Comparison of ENCODE assay signal across 14 cellular contexts in genomic region chr3:120052685-120053084, GRCh38. TPM values are rescaled to one million over a fixed set of nuclear protein-coding genes. Genes with fewer than 3 reads are reported as not detected.
DNase-seq lines count a peak whose midpoint lies in the region; ATAC-seq and TF ChIP-seq lines count a peak whose summit lies in the region.
"Had no signal": no experiment of that assay in that cellular context is flagged by ENCODE, and none has a peak within 500 bp of the region (broad histone marks: within the 10 kb centered on the region; RNA-seq: fewer than 3 reads in every experiment).

No MANE protein-coding gene starts in this region.

- POLR2A ChIA-PET in activated CD8-positive, alpha-beta T cell treated with anti-CD3 and anti-CD28 coated beads, Interleukin-2, amount 10 ng/mL, durations not matched to agents 7 days and 5 days (lab: Charles Lee) = interaction anchor here (3.1 kb wide), 1 partner anchor 42 kb away, joined by 24 read pairs; the partner anchor contains the start of gene GSK3B

- CTCF ChIA-PET in activated CD8-positive, alpha-beta T cell treated with anti-CD3 and anti-CD28 coated beads, Interleukin-2, amount 10 ng/mL, durations not matched to agents 7 days and 5 days (lab: Charles Lee) = interaction anchor here (1.0 to 2.0 kb wide), 3 partner anchors 10 to 39 kb away, joined by 3 to 6 read pairs (median 4); no protein-coding TSS in a partner anchor

- peaks cover 81% of the 10 kb centered on the region for H3K4me1 Mint-ChIP-seq in activated naive CD4-positive, alpha-beta T cell treated with anti-CD3 and anti-CD28 coated beads, Interleukin-2, amount 50 U/mL, for 24 hours
- peaks cover 56% of the 10 kb centered on the region for H3K4me1 Mint-ChIP-seq in activated CD8-positive, alpha-beta T cell treated with anti-CD3 and anti-CD28 coated beads, Interleukin-2, amount 10 ng/mL, durations not matched to agents 7 days and 5 days (ENCODE audit: low read depth)
- peaks cover 59% of the 10 kb centered on the region for H3K4me1 Mint-ChIP-seq in stimulated activated naive CD8-positive, alpha-beta T cell treated with anti-CD3 and anti-CD28 coated beads, Interleukin-15, amount 100 ng/mL, for 72 hours

- H3K27ac ChIP-seq in coronary artery = no peak overlapping the region
- H3K27ac ChIP-seq: psoas muscle had no signal

- ATAC-seq in HG02938 (IDR thresholded peaks at IDR 0.05; ENCODE audit: unreplicated experiment) (peak; percentile 47), HG02970 (IDR thresholded peaks at IDR 0.05; ENCODE audit: low FRiP score, unreplicated experiment) (no peak), GM21717 (IDR thresholded peaks at IDR 0.05; ENCODE audit: unreplicated experiment) (no peak)
- ATAC-seq in activated CD8-positive, alpha-beta T cell treated with anti-CD3 and anti-CD28 coated beads, Interleukin-2, amount 10 ng/mL, durations not matched to agents 7 days and 5 days = no peak
- ATAC-seq in stimulated activated naive CD8-positive, alpha-beta T cell treated with anti-CD3 and anti-CD28 coated beads, Interleukin-15, amount 100 ng/mL, for 72 hours = peak; percentile 43
- ATAC-seq: GM23338, Panc1 had no signal

- H3K27me3 Mint-ChIP-seq in activated naive CD4-positive, alpha-beta T cell treated with anti-CD3 and anti-CD28 coated beads, Interleukin-2, amount 50 U/mL, for 24 hours = no peaks in the 10 kb centered on the region
- H3K27me3 Mint-ChIP-seq in activated CD8-positive, alpha-beta T cell treated with anti-CD3 and anti-CD28 coated beads, Interleukin-2, amount 10 ng/mL, durations not matched to agents 7 days and 5 days (ENCODE audit: low read depth) = no peaks in the 10 kb centered on the region
- no peaks in the 10 kb centered on the region for H3K27me3 Mint-ChIP-seq in stimulated activated naive CD8-positive, alpha-beta T cell treated with anti-CD3 and anti-CD28 coated beads, Interleukin-15, amount 100 ng/mL, for 72 hours
- H3K27me3 Mint-ChIP-seq: type B pancreatic cell had no signal

- peak overlapping the region; percentile 48 for H3K27ac Mint-ChIP-seq in activated naive CD4-positive, alpha-beta T cell treated with anti-CD3 and anti-CD28 coated beads, Interleukin-2, amount 50 U/mL, for 24 hours
- H3K27ac Mint-ChIP-seq in activated CD8-positive, alpha-beta T cell treated with anti-CD3 and anti-CD28 coated beads, Interleukin-2, amount 10 ng/mL, durations not matched to agents 7 days and 5 days = peak overlapping the region; percentile 40
- no peak overlapping the region for H3K27ac Mint-ChIP-seq in stimulated activated naive CD8-positive, alpha-beta T cell treated with anti-CD3 and anti-CD28 coated beads, Interleukin-15, amount 100 ng/mL, for 72 hours
- H3K27ac Mint-ChIP-seq: GM23338, type B pancreatic cell had no signal

- no peak overlapping the region for H3K4me3 ChIP-seq in coronary artery
- H3K4me3 ChIP-seq: GM23338, psoas muscle had no signal

- peak overlapping the region; percentile 55 for H3K4me3 Mint-ChIP-seq in activated naive CD4-positive, alpha-beta T cell treated with anti-CD3 and anti-CD28 coated beads, Interleukin-2, amount 50 U/mL, for 24 hours
- peak overlapping the region; percentile 9 for H3K4me3 Mint-ChIP-seq in activated CD8-positive, alpha-beta T cell treated with anti-CD3 and anti-CD28 coated beads, Interleukin-2, amount 10 ng/mL, durations not matched to agents 7 days and 5 days
- peak overlapping the region; percentile 5 to 8 for H3K4me3 Mint-ChIP-seq in stimulated activated naive CD8-positive, alpha-beta T cell treated with anti-CD3 and anti-CD28 coated beads, Interleukin-15, amount 100 ng/mL, for 72 hours
- H3K4me3 Mint-ChIP-seq: GM23338, type B pancreatic cell had no signal

- no peak for DNase-seq in activated naive CD4-positive, alpha-beta T cell treated with anti-CD3 and anti-CD28 coated beads, Interleukin-2, amount 50 U/mL, for 16 hours
- no peak for DNase-seq in activated CD8-positive, alpha-beta T cell treated with anti-CD3 and anti-CD28 coated beads, Interleukin-2, amount 10 ng/mL, durations not matched to agents 7 days and 5 days
- no peak for DNase-seq in stimulated activated naive CD8-positive, alpha-beta T cell treated with anti-CD3 and anti-CD28 coated beads, Interleukin-15, amount 100 ng/mL, for 72 hours
- no peak for DNase-seq in coronary artery (ENCODE audit: low spot score)
- DNase-seq: activated CD4-positive, alpha-beta T cell treated with anti-CD3 and anti-CD28 coated beads for 48 hours; NCI-H2081 treated with DMSO at 0.1 percent for 48 hours; psoas muscle had no signal

- no peak for TF ChIP-seq CTCF in coronary artery (IDR thresholded peaks at IDR 0.05)

- peaks cover 6% of the 10 kb centered on the region for H3K9me3 Mint-ChIP-seq in activated naive CD4-positive, alpha-beta T cell treated with anti-CD3 and anti-CD28 coated beads, Interleukin-2, amount 50 U/mL, for 24 hours
- no peaks in the 10 kb centered on the region for H3K9me3 Mint-ChIP-seq in activated CD8-positive, alpha-beta T cell treated with anti-CD3 and anti-CD28 coated beads, Interleukin-2, amount 10 ng/mL, durations not matched to agents 7 days and 5 days (ENCODE audit: insufficient read depth)
- H3K9me3 Mint-ChIP-seq in stimulated activated naive CD8-positive, alpha-beta T cell treated with anti-CD3 and anti-CD28 coated beads, Interleukin-15, amount 100 ng/mL, for 72 hours = peaks cover 8 to 12% of the 10 kb centered on the region in 2 donors

- peaks cover 26% of the 10 kb centered on the region for H3K36me3 Mint-ChIP-seq in activated naive CD4-positive, alpha-beta T cell treated with anti-CD3 and anti-CD28 coated beads, Interleukin-2, amount 50 U/mL, for 24 hours
- H3K36me3 Mint-ChIP-seq in activated CD8-positive, alpha-beta T cell treated with anti-CD3 and anti-CD28 coated beads, Interleukin-2, amount 10 ng/mL, durations not matched to agents 7 days and 5 days (ENCODE audit: low read depth) = peaks cover 51% of the 10 kb centered on the region

RNA-seq across cellular contexts. Expression of gene GSK3B, which starts 41.6 kb away (rescaled TPM):
- 10 to 100 TPM; 40.0 to 43.0 TPM for total RNA-seq in activated CD8-positive, alpha-beta T cell treated with anti-CD3 and anti-CD28 coated beads, Interleukin-2, amount 10 ng/mL, durations not matched to agents 7 days and 5 days

Comparison
In these comparisons a context has a peak if more than half of its experiments do, and no peak if none do; other contexts are left out.
1. H3K27ac Mint-ChIP-seq: peak in activated naive CD4-positive, alpha-beta T cell treated with anti-CD3 and anti-CD28 coated beads, Interleukin-2, amount 50 U/mL, for 24 hours (single experiment) and activated CD8-positive, alpha-beta T cell treated with anti-CD3 and anti-CD28 coated beads, Interleukin-2, amount 10 ng/mL, durations not matched to agents 7 days and 5 days (single experiment); none in stimulated activated naive CD8-positive, alpha-beta T cell treated with anti-CD3 and anti-CD28 coated beads, Interleukin-15, amount 100 ng/mL, for 72 hours (0 of 2).
2. ATAC-seq: peak in HG02938 (single experiment) and stimulated activated naive CD8-positive, alpha-beta T cell treated with anti-CD3 and anti-CD28 coated beads, Interleukin-15, amount 100 ng/mL, for 72 hours (single experiment); none in activated CD8-positive, alpha-beta T cell treated with anti-CD3 and anti-CD28 coated beads, Interleukin-2, amount 10 ng/mL, durations not matched to agents 7 days and 5 days (single experiment), HG02970 (single experiment) and GM21717 (single experiment).
3. Peak in every context shown above with its lines, with median percentiles within 50 percentile points of each other: H3K4me3 Mint-ChIP-seq.